2 cellular contexts compared by ENCODE assay signal in the genomic region with DNA sequence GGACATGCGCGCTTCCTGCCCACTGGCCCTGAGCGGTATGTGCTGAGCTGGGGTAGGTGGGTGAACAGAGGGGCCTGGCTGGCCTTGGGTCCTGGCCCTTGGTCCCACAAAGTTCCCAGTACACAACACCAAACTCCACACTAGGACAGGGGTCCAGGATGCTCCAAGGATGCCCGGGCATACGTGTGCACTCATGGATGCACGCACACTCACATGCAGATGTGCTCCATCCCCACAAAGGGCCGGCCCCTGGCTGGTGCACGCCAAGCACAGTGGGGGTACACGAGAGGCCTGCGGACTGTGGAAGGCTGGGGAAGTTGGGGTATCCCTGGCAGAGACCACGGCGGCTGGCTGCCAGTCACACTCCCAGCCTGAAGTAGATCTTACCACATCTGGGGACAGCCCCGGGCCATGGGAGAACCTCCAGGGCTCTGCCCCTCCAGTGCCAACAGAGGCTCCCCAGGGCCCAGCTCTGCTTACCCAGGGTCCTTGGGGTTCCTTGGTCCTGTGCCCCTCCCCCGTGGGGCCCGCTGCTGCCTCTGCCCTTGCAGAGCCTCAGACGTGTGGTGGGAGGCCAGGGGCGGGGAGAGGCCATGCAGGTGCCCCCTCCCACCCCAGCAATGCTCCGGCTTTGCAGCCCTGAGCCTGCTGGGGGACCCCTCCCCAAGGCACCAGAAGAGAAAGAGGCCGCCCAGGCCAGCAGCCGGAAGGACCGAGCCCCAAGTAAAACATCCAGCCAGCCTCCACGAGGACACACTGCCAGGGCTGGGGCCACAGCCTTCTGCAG.
TF ChIP-seq lines count a peak whose summit lies in the region.

No MANE protein-coding gene starts in this region.

TF ChIP-seq in HEK293, 187 proteins besides CTCF, POLR2A, EP300 and RAD21:
- no peak for TF ChIP-seq ZNF660 (tag by site-specific recombination; IDR thresholded peaks at IDR 0.05)
- TF ChIP-seq OSR2 (tag by site-specific recombination; IDR thresholded peaks at IDR 0.05): no peak
- TF ChIP-seq, protein P1, sequence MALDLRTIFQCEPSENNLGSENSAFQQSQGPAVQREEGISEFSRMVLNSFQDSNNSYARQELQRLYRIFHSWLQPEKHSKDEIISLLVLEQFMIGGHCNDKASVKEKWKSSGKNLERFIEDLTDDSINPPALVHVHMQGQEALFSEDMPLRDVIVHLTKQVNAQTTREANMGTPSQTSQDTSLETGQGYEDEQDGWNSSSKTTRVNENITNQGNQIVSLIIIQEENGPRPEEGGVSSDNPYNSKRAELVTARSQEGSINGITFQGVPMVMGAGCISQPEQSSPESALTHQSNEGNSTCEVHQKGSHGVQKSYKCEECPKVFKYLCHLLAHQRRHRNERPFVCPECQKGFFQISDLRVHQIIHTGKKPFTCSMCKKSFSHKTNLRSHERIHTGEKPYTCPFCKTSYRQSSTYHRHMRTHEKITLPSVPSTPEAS (tag by site-specific recombination; IDR thresholded peaks at IDR 0.05): no peak
- no peak for TF ChIP-seq KLF7 (tag by site-specific recombination; IDR thresholded peaks at IDR 0.05; ENCODE audit: borderline replicate concordance)
- no peak for TF ChIP-seq ZFP3 (tag by site-specific recombination; IDR thresholded peaks at IDR 0.05; ENCODE audit: low read depth)
- TF ChIP-seq, protein P2, sequence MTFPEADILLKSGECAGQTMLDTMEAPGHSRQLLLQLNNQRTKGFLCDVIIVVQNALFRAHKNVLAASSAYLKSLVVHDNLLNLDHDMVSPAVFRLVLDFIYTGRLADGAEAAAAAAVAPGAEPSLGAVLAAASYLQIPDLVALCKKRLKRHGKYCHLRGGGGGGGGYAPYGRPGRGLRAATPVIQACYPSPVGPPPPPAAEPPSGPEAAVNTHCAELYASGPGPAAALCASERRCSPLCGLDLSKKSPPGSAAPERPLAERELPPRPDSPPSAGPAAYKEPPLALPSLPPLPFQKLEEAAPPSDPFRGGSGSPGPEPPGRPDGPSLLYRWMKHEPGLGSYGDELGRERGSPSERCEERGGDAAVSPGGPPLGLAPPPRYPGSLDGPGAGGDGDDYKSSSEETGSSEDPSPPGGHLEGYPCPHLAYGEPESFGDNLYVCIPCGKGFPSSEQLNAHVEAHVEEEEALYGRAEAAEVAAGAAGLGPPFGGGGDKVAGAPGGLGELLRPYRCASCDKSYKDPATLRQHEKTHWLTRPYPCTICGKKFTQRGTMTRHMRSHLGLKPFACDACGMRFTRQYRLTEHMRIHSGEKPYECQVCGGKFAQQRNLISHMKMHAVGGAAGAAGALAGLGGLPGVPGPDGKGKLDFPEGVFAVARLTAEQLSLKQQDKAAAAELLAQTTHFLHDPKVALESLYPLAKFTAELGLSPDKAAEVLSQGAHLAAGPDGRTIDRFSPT (tag by site-specific recombination; IDR thresholded peaks at IDR 0.05): 0 out of 2 replicates have a peak, but pooled peaks have one; percentile 7
- TF ChIP-seq ZNF23 (tag by site-specific recombination; IDR thresholded peaks at IDR 0.05; ENCODE audit: borderline replicate concordance): no peak
- no peak for TF ChIP-seq ZNF341 (tag by site-specific recombination; IDR thresholded peaks at IDR 0.05; ENCODE audit: low read depth)
- peak; percentile 28; the same call in 1 of the 2 replicates for TF ChIP-seq SP2 (tag by site-specific recombination; IDR thresholded peaks at IDR 0.05)
- TF ChIP-seq, protein P3, sequence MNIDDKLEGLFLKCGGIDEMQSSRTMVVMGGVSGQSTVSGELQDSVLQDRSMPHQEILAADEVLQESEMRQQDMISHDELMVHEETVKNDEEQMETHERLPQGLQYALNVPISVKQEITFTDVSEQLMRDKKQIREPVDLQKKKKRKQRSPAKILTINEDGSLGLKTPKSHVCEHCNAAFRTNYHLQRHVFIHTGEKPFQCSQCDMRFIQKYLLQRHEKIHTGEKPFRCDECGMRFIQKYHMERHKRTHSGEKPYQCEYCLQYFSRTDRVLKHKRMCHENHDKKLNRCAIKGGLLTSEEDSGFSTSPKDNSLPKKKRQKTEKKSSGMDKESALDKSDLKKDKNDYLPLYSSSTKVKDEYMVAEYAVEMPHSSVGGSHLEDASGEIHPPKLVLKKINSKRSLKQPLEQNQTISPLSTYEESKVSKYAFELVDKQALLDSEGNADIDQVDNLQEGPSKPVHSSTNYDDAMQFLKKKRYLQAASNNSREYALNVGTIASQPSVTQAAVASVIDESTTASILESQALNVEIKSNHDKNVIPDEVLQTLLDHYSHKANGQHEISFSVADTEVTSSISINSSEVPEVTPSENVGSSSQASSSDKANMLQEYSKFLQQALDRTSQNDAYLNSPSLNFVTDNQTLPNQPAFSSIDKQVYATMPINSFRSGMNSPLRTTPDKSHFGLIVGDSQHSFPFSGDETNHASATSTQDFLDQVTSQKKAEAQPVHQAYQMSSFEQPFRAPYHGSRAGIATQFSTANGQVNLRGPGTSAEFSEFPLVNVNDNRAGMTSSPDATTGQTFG (tag by site-specific recombination; IDR thresholded peaks at IDR 0.05; ENCODE audit: borderline replicate concordance): no peak
- TF ChIP-seq HOXA7 (CRISPR knock-in tag; IDR thresholded peaks at IDR 0.05; ENCODE audit: borderline replicate concordance): no peak
- TF ChIP-seq ZNF768 (tag by site-specific recombination; IDR thresholded peaks at IDR 0.05): no peak
- no peak for TF ChIP-seq ZNF114 (tag by site-specific recombination; IDR thresholded peaks at IDR 0.05)
- no peak for TF ChIP-seq ZNF792 (tag by site-specific recombination; IDR thresholded peaks at IDR 0.05)

TF ChIP-seq in H1, 55 proteins besides CTCF, POLR2A, EP300 and RAD21:
- TF ChIP-seq GABPA (IDR thresholded peaks at IDR 0.05; ENCODE audit: borderline replicate concordance, insufficient read depth, low read length) (no peak), HDAC2 (IDR thresholded peaks at IDR 0.05; ENCODE audit: borderline replicate concordance in 1 of 2, low read depth in 2 of 2, low read length in 2 of 2) (no peak), TCF12 (IDR thresholded peaks at IDR 0.05; ENCODE audit: low read depth, low read length) (no peak), BRCA1 (IDR thresholded peaks at IDR 0.05; ENCODE audit: low read depth, low read length) (no peak), CTBP2 (IDR thresholded peaks at IDR 0.05; ENCODE audit: borderline replicate concordance, insufficient read depth, insufficient read length, low read length) (no peak), SIN3A (conservative IDR thresholded peaks at IDR 0.05 in 1 of 2, IDR thresholded peaks at IDR 0.05 in 1 of 2; ENCODE audit: low read depth in 1 of 2, low read length in 2 of 2) (no peak), EZH2 (IDR thresholded peaks at IDR 0.05; ENCODE audit: low read depth, low read length, severe bottlenecking) (no peak), GTF2F1 (IDR thresholded peaks at IDR 0.05; ENCODE audit: borderline replicate concordance, low read depth, low read length) (no peak), SIRT6 (IDR thresholded peaks at IDR 0.05; ENCODE audit: low read length) (no peak)
- TF ChIP-seq, protein P4, sequence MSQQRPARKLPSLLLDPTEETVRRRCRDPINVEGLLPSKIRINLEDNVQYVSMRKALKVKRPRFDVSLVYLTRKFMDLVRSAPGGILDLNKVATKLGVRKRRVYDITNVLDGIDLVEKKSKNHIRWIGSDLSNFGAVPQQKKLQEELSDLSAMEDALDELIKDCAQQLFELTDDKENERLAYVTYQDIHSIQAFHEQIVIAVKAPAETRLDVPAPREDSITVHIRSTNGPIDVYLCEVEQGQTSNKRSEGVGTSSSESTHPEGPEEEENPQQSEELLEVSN (IDR thresholded peaks at IDR 0.05): no peak
- TF ChIP-seq, protein P5, sequence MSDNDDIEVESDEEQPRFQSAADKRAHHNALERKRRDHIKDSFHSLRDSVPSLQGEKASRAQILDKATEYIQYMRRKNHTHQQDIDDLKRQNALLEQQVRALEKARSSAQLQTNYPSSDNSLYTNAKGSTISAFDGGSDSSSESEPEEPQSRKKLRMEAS (IDR thresholded peaks at IDR 0.05): no peak
